Comparison of ENCODE assay signal across 20 cellular contexts in genomic region chr2:239178484-239178883, GRCh38.
DNase-seq lines count a peak whose midpoint lies in the region; ATAC-seq and TF ChIP-seq lines count a peak whose summit lies in the region.
"Had no signal": no experiment of that assay in that cellular context is flagged by ENCODE, and none has a peak within 500 bp of the region (broad histone marks: within the 10 kb centered on the region; RNA-seq: fewer than 3 reads in every experiment).

No MANE protein-coding gene starts in this region.

- H3K4me3 Mint-ChIP-seq in T-helper 17 cell = no peak overlapping the region
- H3K4me3 Mint-ChIP-seq: B cell had no signal

- H3K9me3 ChIP-seq in T-helper 17 cell (ENCODE audit: control insufficient read depth, low read length, poor library complexity, severe bottlenecking) (peaks cover 2% of the 10 kb centered on the region), suprapubic skin (peaks cover 10% of the 10 kb centered on the region)

- no peak overlapping the region for H3K27ac ChIP-seq in suprapubic skin
- H3K27ac ChIP-seq: 22Rv1, HL-60 had no signal

- no peak overlapping the region for H3K4me3 ChIP-seq in suprapubic skin

- no peak for TF ChIP-seq CTCF in suprapubic skin (IDR thresholded peaks at IDR 0.05)

- no peak for TF ChIP-seq POLR2A in suprapubic skin (IDR thresholded peaks at IDR 0.05)

- H3K36me3 Mint-ChIP-seq in T-helper 17 cell (ENCODE audit: low read depth) = peaks cover 12% of the 10 kb centered on the region

- no peaks in the 10 kb centered on the region for H3K4me1 ChIP-seq in suprapubic skin

- no peaks in the 10 kb centered on the region for H3K27me3 Mint-ChIP-seq in T-helper 17 cell
- H3K27me3 Mint-ChIP-seq: B cell, IgD-negative memory B cell had no signal

- H3K27ac Mint-ChIP-seq in T-helper 17 cell = peak overlapping the region; percentile 78
- H3K27ac Mint-ChIP-seq: B cell, IgD-negative memory B cell had no signal

- H3K27me3 ChIP-seq in suprapubic skin = no peaks in the 10 kb centered on the region

- H3K36me3 ChIP-seq in suprapubic skin = peaks cover 85% of the 10 kb centered on the region

- DNase-seq in activated CD4-positive, CD25-positive, alpha-beta regulatory T cell treated with anti-CD3 and anti-CD28 coated beads, Interleukin-2, amount 50 U/mL, for 72 hours = peak; percentile 19
- DNase-seq in T-helper 17 cell = peak in 1 of 3 donors; percentile 6
- peak; percentile 60 for DNase-seq in mesenteric fat pad (ENCODE audit: low spot score)
- DNase-seq in suprapubic skin (ENCODE audit: low spot score in 2 of 2) = peak; percentile 36 to 60
- DNase-seq in mucosa of gallbladder (ENCODE audit: low spot score) = no peak
- DNase-seq in NCI-H1694 (lab: John Stamatoyannopoulos, UW) = no peak
- DNase-seq in DMS153 treated with DMSO at 0.1 percent for 48 hours (lab: John Stamatoyannopoulos, UW; ENCODE audit: unreplicated experiment) = no peak
- DNase-seq: GF-D8, HCEC 1CT, Kasumi-1, NCI-H1105, NCI-H1694 treated with DMSO at 0.1 percent for 48 hours, NCI-H2107, NCI-H2227 treated with DMSO at 0.1 percent for 48 hours, NCI-H524 treated with DMSO at 0.1 percent for 48 hours had no signal

- no peak for ATAC-seq in activated CD4-positive, CD25-positive, alpha-beta regulatory T cell treated with anti-CD3 and anti-CD28 coated beads, Interleukin-2, amount 50 U/mL, for 24 hours
- ATAC-seq in T-helper 17 cell = no peak

- no peaks in the 10 kb centered on the region for H3K4me1 Mint-ChIP-seq in T-helper 17 cell
- H3K4me1 Mint-ChIP-seq: B cell, IgD-negative memory B cell had no signal

- 98% methylated on average over 10 of the region's 10 CpGs for WGBS in suprapubic skin

- TF ChIP-seq EP300 in suprapubic skin (IDR thresholded peaks at IDR 0.05) = no peak

Comparison
In these comparisons a context has a peak if more than half of its experiments do, and no peak if none do; other contexts are left out.
1. DNase-seq: peak in activated CD4-positive, CD25-positive, alpha-beta regulatory T cell treated with anti-CD3 and anti-CD28 coated beads, Interleukin-2, amount 50 U/mL, for 72 hours (single experiment), mesenteric fat pad (single experiment) and suprapubic skin (2 of 2); none in mucosa of gallbladder (single experiment), NCI-H1694 (single experiment) and DMS153 treated with DMSO at 0.1 percent for 48 hours (single experiment).